1 cellular context compared by ENCODE assay signal in genomic region chr19:53868892-53869804, GRCh38.
TF ChIP-seq lines count a peak whose summit lies in the region.

No MANE protein-coding gene starts in this region.

TF ChIP-seq in K562, 482 proteins besides CTCF, POLR2A, EP300 and RAD21 (continued from another document and continues in another):
- TF ChIP-seq ZNF277 (CRISPR knock-in tag; IDR thresholded peaks at IDR 0.05; ENCODE audit: borderline replicate concordance) (no peak), TAF1 (IDR thresholded peaks at IDR 0.05; ENCODE audit: control insufficient read depth, extremely low read depth, insufficient read depth, low read length, severe bottlenecking) (peak; percentile 66), HCFC1 (IDR thresholded peaks at IDR 0.05; ENCODE audit: low read depth, low read length) (peak; percentile 11; the same call in 1 of the 2 replicates), KDM5B (IDR thresholded peaks at IDR 0.05; ENCODE audit: insufficient replicate concordance, low read depth, low read length) (peak; percentile 59), CHD7 (IDR thresholded peaks at IDR 0.05; ENCODE audit: low read depth, low read length) (no peak), IRF2 (CRISPR knock-in tag; IDR thresholded peaks at IDR 0.05) (no peak), BACH1 (tag; IDR thresholded peaks at IDR 0.05) (no peak), NFXL1 (CRISPR knock-in tag; IDR thresholded peaks at IDR 0.05) (no peak), CXXC5 (CRISPR knock-in tag; IDR thresholded peaks at IDR 0.05) (peak; percentile 92), ZC3H11A (IDR thresholded peaks at IDR 0.05; ENCODE audit: low read depth, low read length) (no peak), NCOA6 (IDR thresholded peaks at IDR 0.05) (no peak), KDM2B (CRISPR knock-in tag; IDR thresholded peaks at IDR 0.05) (no peak), CHD4 (IDR thresholded peaks at IDR 0.05; ENCODE audit: insufficient read depth, insufficient replicate concordance, low read depth, low read length, poor library complexity, severe bottlenecking) (no peak), CHD2 (IDR thresholded peaks at IDR 0.05; ENCODE audit: low read depth, low read length) (no peak), MED1 (CRISPR knock-in tag; IDR thresholded peaks at IDR 0.05; ENCODE audit: borderline replicate concordance) (no peak), JUNB (CRISPR knock-in tag; conservative IDR thresholded peaks at IDR 0.05) (no peak), TBL1XR1 (IDR thresholded peaks at IDR 0.05; ENCODE audit: low read length in 2 of 2) (peak in 1 of 2 experiments; percentile 44; a peak in 2 of 4 replicates), USF2 (CRISPR knock-in tag; IDR thresholded peaks at IDR 0.05) (no peak), MCM2 (IDR thresholded peaks at IDR 0.05; ENCODE audit: low read depth) (no peak), BRF1 (IDR thresholded peaks at IDR 0.05; ENCODE audit: borderline replicate concordance, extremely low read depth, insufficient read length) (no peak), HNRNPK (IDR thresholded peaks at IDR 0.05; ENCODE audit: low read depth, low read length, poor library complexity, severe bottlenecking) (no peak), CHAMP1 (IDR thresholded peaks at IDR 0.05) (no peak), ZNF165 (CRISPR knock-in tag; IDR thresholded peaks at IDR 0.05; ENCODE audit: borderline replicate concordance) (no peak), SNRNP70 (optimal IDR thresholded peaks at IDR 0.05; ENCODE audit: low read depth, low read length) (no peak), ZFP91 (CRISPR knock-in tag; IDR thresholded peaks at IDR 0.05) (no peak), ELK1 (CRISPR knock-in tag; IDR thresholded peaks at IDR 0.05) (no peak), BRF2 (IDR thresholded peaks at IDR 0.05; ENCODE audit: borderline replicate concordance, insufficient read depth, insufficient read length) (no peak), COPS2 (conservative IDR thresholded peaks at IDR 0.05) (no peak), TSHZ1 (CRISPR knock-in tag; IDR thresholded peaks at IDR 0.05) (no peak), ZNF668 (CRISPR knock-in tag; IDR thresholded peaks at IDR 0.05) (no peak), BCL6 (CRISPR knock-in tag; IDR thresholded peaks at IDR 0.05) (no peak)
